In the genomic region with DNA sequence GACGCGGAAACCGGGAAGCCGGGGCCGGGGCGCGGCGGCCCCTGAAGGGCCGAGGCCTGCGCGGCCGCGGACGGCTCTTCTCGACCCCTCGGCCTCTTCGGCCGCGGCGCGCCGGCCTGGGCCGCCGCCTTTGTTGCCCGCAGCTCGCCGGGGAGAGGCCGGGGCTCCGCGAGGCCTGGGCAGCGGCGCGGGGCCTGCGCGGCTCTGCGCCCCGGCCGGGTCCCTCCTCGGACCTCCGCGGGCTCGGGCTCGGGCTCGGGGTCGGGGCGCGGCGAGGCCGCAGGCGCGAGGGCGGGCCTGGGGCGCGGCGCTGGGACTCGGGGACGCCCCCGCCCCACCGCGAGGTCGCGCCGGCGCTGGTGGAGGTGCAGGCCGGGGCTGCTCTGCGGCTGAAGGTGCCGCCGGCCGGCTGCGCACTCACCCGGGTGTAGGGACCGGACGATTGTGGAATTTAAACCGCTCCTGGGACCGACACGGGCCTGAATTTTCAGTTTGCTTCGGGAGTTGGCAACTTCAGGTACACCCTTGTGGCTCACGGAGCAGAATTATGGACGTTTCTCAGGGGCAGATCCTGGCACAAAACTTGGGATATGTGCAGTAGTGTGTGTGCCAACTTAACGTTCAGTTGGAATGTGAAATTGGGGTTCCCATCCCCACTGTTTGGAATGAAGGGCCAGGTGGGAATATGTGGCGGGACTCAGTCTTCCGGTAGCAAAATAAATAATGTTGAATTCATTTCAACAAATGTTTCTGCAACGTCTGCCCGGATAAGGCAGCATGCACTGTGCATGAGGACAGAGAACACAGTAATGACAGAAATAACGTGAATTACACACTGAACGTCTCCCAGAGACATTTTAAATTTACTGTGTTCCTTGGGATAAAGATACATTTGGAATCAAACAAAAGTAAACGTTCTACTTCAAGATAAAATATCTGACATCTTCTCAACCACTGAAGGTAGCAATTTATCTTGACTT, we compare ENCODE assay signal across 8 cellular contexts. TPM values are rescaled to one million over a fixed set of nuclear protein-coding genes. Genes with fewer than 3 reads are reported as not detected.
DNase-seq lines count a peak whose midpoint lies in the region; ATAC-seq lines count a peak whose summit lies in the region.

No MANE protein-coding gene starts in this region.

- no peaks in the 10 kb centered on the region for H3K27me3 ChIP-seq in H7 (ENCODE audit: control insufficient read depth, insufficient read depth, low read length)
- H3K27me3 ChIP-seq in rectal smooth muscle tissue (ENCODE audit: control insufficient read depth, insufficient read depth, low read length), result no peaks in the 10 kb centered on the region

- H3K27ac ChIP-seq in rectal smooth muscle tissue (ENCODE audit: low read depth, low read length), result peak overlapping the region; percentile 87

- peak overlapping the region; percentile 76 for H3K4me3 Mint-ChIP-seq in activated naive CD4-positive, alpha-beta T cell treated with anti-CD3 and anti-CD28 coated beads, Interleukin-2, amount 50 U/mL, for 24 hours
- H3K4me3 Mint-ChIP-seq in activated naive CD8-positive, alpha-beta T cell treated with anti-CD3 and anti-CD28 coated beads, Interleukin-2, amount 10 ng/mL, durations not matched to agents 7 days and 5 days, result peak overlapping the region; percentile 83

- no peaks in the 10 kb centered on the region for H3K9me3 Mint-ChIP-seq in activated naive CD4-positive, alpha-beta T cell treated with anti-CD3 and anti-CD28 coated beads, Interleukin-2, amount 50 U/mL, for 24 hours
- H3K9me3 Mint-ChIP-seq in activated naive CD8-positive, alpha-beta T cell treated with anti-CD3 and anti-CD28 coated beads, Interleukin-2, amount 10 ng/mL, durations not matched to agents 7 days and 5 days, result no peaks in the 10 kb centered on the region

- peaks cover 11% of the 10 kb centered on the region for H3K4me1 Mint-ChIP-seq in activated naive CD4-positive, alpha-beta T cell treated with anti-CD3 and anti-CD28 coated beads, Interleukin-2, amount 50 U/mL, for 24 hours
- H3K4me1 Mint-ChIP-seq in activated naive CD8-positive, alpha-beta T cell treated with anti-CD3 and anti-CD28 coated beads, Interleukin-2, amount 10 ng/mL, durations not matched to agents 7 days and 5 days, result peaks cover 3% of the 10 kb centered on the region

- H3K4me3 ChIP-seq in H7 (ENCODE audit: insufficient read depth, low read depth, low read length), result peak overlapping the region; percentile 69
- H3K4me3 ChIP-seq in rectal smooth muscle tissue (ENCODE audit: low read length), result peak overlapping the region; percentile 94

- DNase-seq in activated naive CD4-positive, alpha-beta T cell treated with anti-CD3 and anti-CD28 coated beads, Interleukin-2, amount 50 U/mL, for 16 hours, result no peak
- DNase-seq in H7, result peak; percentile 86
- DNase-seq in Kasumi-1 (lab: John Stamatoyannopoulos, UW), result peak; percentile 24 to 38
- DNase-seq in activated naive CD8-positive, alpha-beta T cell treated with anti-CD3 and anti-CD28 coated beads, Interleukin-2, amount 10 ng/mL, durations not matched to agents 7 days and 5 days, result peak; percentile 54
- peak; percentile 40 for DNase-seq in left cardiac atrium
- DNase-seq in islet precursor cell, result no peak

- POLR2A ChIA-PET in activated naive CD8-positive, alpha-beta T cell treated with anti-CD3 and anti-CD28 coated beads, Interleukin-2, amount 10 ng/mL, durations not matched to agents 7 days and 5 days (lab: Charles Lee), result no interaction called here

- H3K36me3 ChIP-seq in H7 (replicated peaks; ENCODE audit: control insufficient read depth, insufficient read depth, low read length) (no peaks in the 10 kb centered on the region), rectal smooth muscle tissue (ENCODE audit: control insufficient read depth, insufficient read depth, low read length) (no peaks in the 10 kb centered on the region)

- ATAC-seq in activated naive CD8-positive, alpha-beta T cell treated with anti-CD3 and anti-CD28 coated beads, Interleukin-2, amount 10 ng/mL, durations not matched to agents 7 days and 5 days (ENCODE audit: low read depth), result peak; percentile 34
- peak; percentile 40 to 50 for ATAC-seq in left cardiac atrium

- H3K27ac Mint-ChIP-seq in activated naive CD4-positive, alpha-beta T cell treated with anti-CD3 and anti-CD28 coated beads, Interleukin-2, amount 50 U/mL, for 24 hours, result no peak overlapping the region
- H3K27ac Mint-ChIP-seq in activated naive CD8-positive, alpha-beta T cell treated with anti-CD3 and anti-CD28 coated beads, Interleukin-2, amount 10 ng/mL, durations not matched to agents 7 days and 5 days, result peak overlapping the region; percentile 60

- H3K36me3 Mint-ChIP-seq in activated naive CD4-positive, alpha-beta T cell treated with anti-CD3 and anti-CD28 coated beads, Interleukin-2, amount 50 U/mL, for 24 hours, result peaks cover 3% of the 10 kb centered on the region
- no peaks in the 10 kb centered on the region for H3K36me3 Mint-ChIP-seq in activated naive CD8-positive, alpha-beta T cell treated with anti-CD3 and anti-CD28 coated beads, Interleukin-2, amount 10 ng/mL, durations not matched to agents 7 days and 5 days

- peak overlapping the region; percentile 88 for H3K9ac ChIP-seq in rectal smooth muscle tissue (ENCODE audit: low read length)

- peaks cover 11% of the 10 kb centered on the region for H3K4me1 ChIP-seq in rectal smooth muscle tissue (ENCODE audit: control insufficient read depth, insufficient read depth, low read length)

- intact Hi-C loops in left cardiac atrium (cut with DNase I), result loop anchor here (5.0 to 10.0 kb wide), 3 partner anchors 82 to 135 kb away; a partner anchor contains a TSS

- H3K27me3 Mint-ChIP-seq in activated naive CD4-positive, alpha-beta T cell treated with anti-CD3 and anti-CD28 coated beads, Interleukin-2, amount 50 U/mL, for 24 hours, result peaks cover 40% of the 10 kb centered on the region
- peaks cover 48% of the 10 kb centered on the region for H3K27me3 Mint-ChIP-seq in activated naive CD8-positive, alpha-beta T cell treated with anti-CD3 and anti-CD28 coated beads, Interleukin-2, amount 10 ng/mL, durations not matched to agents 7 days and 5 days

RNA-seq across cellular contexts. Expression of a gene that starts 0.8 kb away (rescaled TPM):
- 19.3 and 22.1 TPM in 2 replicates for total RNA-seq in H7 (2014; rRNA removed; shearing (Covaris generic))
- 1 to 10 TPM; 1.8 to 1.9 TPM for total RNA-seq in activated naive CD8-positive, alpha-beta T cell treated with anti-CD3 and anti-CD28 coated beads, Interleukin-2, amount 10 ng/mL, durations not matched to agents 7 days and 5 days
- total RNA-seq in left cardiac atrium, result 10 to 100 TPM; 15.4 to 16.5 TPM

Comparison
In these comparisons a context has a peak if more than half of its experiments do, and no peak if none do; other contexts are left out.
1. DNase-seq: peak in H7 (single experiment), Kasumi-1 (2 of 2), activated naive CD8-positive, alpha-beta T cell treated with anti-CD3 and anti-CD28 coated beads, Interleukin-2, amount 10 ng/mL, durations not matched to agents 7 days and 5 days (single experiment) and left cardiac atrium (single experiment); none in activated naive CD4-positive, alpha-beta T cell treated with anti-CD3 and anti-CD28 coated beads, Interleukin-2, amount 50 U/mL, for 16 hours (single experiment) and islet precursor cell (single experiment).